ENCODE assay signal across 9 cellular contexts in the genomic region with DNA sequence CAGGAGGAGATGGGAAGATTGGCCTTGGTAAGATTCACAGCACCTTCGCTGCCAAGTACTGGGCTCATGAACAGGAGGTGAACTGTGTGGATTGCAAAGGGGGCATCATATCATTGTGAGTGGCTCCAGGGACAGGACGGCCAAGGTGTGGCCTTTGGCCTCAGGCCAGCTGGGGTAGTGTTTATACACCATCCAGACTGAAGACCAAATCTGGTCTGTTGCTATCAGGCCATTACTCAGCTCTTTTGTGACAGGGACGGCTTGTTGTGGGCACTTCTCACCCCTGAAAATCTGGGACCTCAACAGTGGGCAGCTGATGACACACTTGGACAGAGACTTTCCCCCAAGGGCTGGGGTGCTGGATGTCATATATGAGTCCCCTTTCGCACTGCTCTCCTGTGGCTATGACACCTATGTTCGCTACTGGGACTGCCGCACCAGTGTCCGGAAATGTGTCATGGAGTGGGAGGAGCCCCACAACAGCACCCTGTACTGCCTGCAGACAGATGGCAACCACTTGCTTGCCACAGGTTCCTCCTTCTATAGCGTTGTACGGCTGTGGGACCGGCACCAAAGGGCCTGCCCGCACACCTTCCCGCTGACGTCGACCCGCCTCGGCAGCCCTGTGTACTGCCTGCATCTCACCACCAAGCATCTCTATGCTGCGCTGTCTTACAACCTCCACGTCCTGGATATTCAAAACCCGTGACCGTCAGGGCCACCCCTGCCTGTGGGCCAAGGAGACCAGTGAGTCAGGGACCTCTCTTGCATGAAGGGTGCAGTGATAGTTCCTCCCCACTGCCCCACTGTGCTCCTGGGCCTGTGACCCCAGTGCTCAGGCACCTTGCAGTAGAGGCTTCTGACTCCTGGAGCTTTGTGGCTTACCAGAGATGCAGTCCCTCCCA.
DNase-seq lines count a peak whose midpoint lies in the region; ATAC-seq and TF ChIP-seq lines count a peak whose summit lies in the region.
"Had no signal": no experiment of that assay in that cellular context is flagged by ENCODE, and none has a peak within 500 bp of the region (broad histone marks: within the 10 kb centered on the region; RNA-seq: fewer than 3 reads in every experiment).

No MANE protein-coding gene starts in this region.

- ATAC-seq in HG02798 (IDR thresholded peaks at IDR 0.05; ENCODE audit: poor library complexity, unreplicated experiment) (peak; percentile 86), HG02973 (IDR thresholded peaks at IDR 0.05; ENCODE audit: unreplicated experiment) (no peak), HG03095 (IDR thresholded peaks at IDR 0.05; ENCODE audit: unreplicated experiment) (no peak), HG03469 (IDR thresholded peaks at IDR 0.05; ENCODE audit: unreplicated experiment) (no peak)
- peak; percentile 94 for ATAC-seq in activated CD8-positive, alpha-beta T cell treated with anti-CD3 and anti-CD28 coated beads for 36 hours

- no peak overlapping the region for H3K4me3 Mint-ChIP-seq in activated CD8-positive, alpha-beta T cell treated with anti-CD3 and anti-CD28 coated beads for 36 hours

- POLR2A ChIA-PET in activated CD8-positive, alpha-beta T cell treated with anti-CD3 and anti-CD28 coated beads for 36 hours (lab: Charles Lee), result no interaction called here

- DNase-seq in activated CD8-positive, alpha-beta T cell treated with anti-CD3 and anti-CD28 coated beads for 36 hours, result peak; percentile 64
- DNase-seq in effector CD4-positive, alpha-beta T cell, result peak; percentile 13
- peak; percentile 43 for DNase-seq in stimulated activated CD8-positive, alpha-beta memory T cell treated with anti-CD3 and anti-CD28 coated beads, Interleukin-4, amount 100 ng/mL, for 24 hours (ENCODE audit: low read depth)
- no peak for DNase-seq in NCI-H2196 (lab: John Stamatoyannopoulos, UW; ENCODE audit: unreplicated experiment)
- DNase-seq: NCI-H69 had no signal

- no peaks in the 10 kb centered on the region for H3K4me1 Mint-ChIP-seq in activated CD8-positive, alpha-beta T cell treated with anti-CD3 and anti-CD28 coated beads for 36 hours (ENCODE audit: low read depth)

- CTCF ChIA-PET in activated CD8-positive, alpha-beta T cell treated with anti-CD3 and anti-CD28 coated beads for 36 hours (lab: Charles Lee), result interaction anchor here (2.1 kb wide), 1 partner anchor 26 kb away, joined by 10 read pairs; no protein-coding TSS in a partner anchor

- H3K27me3 Mint-ChIP-seq in activated CD8-positive, alpha-beta T cell treated with anti-CD3 and anti-CD28 coated beads for 36 hours, result no peaks in the 10 kb centered on the region

- peaks cover 4% of the 10 kb centered on the region for H3K36me3 Mint-ChIP-seq in activated CD8-positive, alpha-beta T cell treated with anti-CD3 and anti-CD28 coated beads for 36 hours (ENCODE audit: low read depth)

- peak overlapping the region; percentile 30 for H3K27ac Mint-ChIP-seq in activated CD8-positive, alpha-beta T cell treated with anti-CD3 and anti-CD28 coated beads for 36 hours

- no peak for TF ChIP-seq CTCF in activated CD8-positive, alpha-beta T cell treated with anti-CD3 and anti-CD28 coated beads for 36 hours (IDR thresholded peaks at IDR 0.05)

- no peaks in the 10 kb centered on the region for H3K9me3 Mint-ChIP-seq in activated CD8-positive, alpha-beta T cell treated with anti-CD3 and anti-CD28 coated beads for 36 hours

- intact Hi-C loops in activated CD8-positive, alpha-beta T cell treated with anti-CD3 and anti-CD28 coated beads for 36 hours (cut with micrococcal nuclease), result no loop called here

Comparison
In these comparisons a context has a peak if more than half of its experiments do, and no peak if none do; other contexts are left out.
1. ATAC-seq: peak in HG02798 (single experiment) and activated CD8-positive, alpha-beta T cell treated with anti-CD3 and anti-CD28 coated beads for 36 hours (single experiment); none in HG02973 (single experiment), HG03095 (single experiment) and HG03469 (single experiment).